In genomic region chr7:148261996-148262688, GRCh38 we compare ENCODE assay signal across 9 cellular contexts.
A peak's percentile ranks its signal among the peaks of the same experiment; 100 is the strongest.
DNase-seq lines count a peak whose midpoint lies in the region; ATAC-seq and TF ChIP-seq lines count a peak whose summit lies in the region.
"Had no signal": no experiment of that assay in that cellular context is flagged by ENCODE, and none has a peak within 500 bp of the region (broad histone marks: within the 10 kb centered on the region; RNA-seq: fewer than 3 reads in every experiment).

No MANE protein-coding gene starts in this region.

- no peak for TF ChIP-seq CTCF in Loucy (conservative IDR thresholded peaks at IDR 0.05; ENCODE audit: low read length)
- no peak for TF ChIP-seq CTCF in glutamatergic neuron (IDR thresholded peaks at IDR 0.05; ENCODE audit: partially characterized antibody, unreplicated experiment)

- H3K9me3 ChIP-seq in Loucy (ENCODE audit: insufficient read depth, low read depth, low read length), result no peaks in the 10 kb centered on the region

- no peaks in the 10 kb centered on the region for H3K79me2 ChIP-seq in Loucy (ENCODE audit: insufficient read depth, low read length)

- no peaks in the 10 kb centered on the region for H3K4me1 ChIP-seq in Loucy (ENCODE audit: insufficient read depth, low read length, poor library complexity, severe bottlenecking)

- H3K27me3 ChIP-seq in Loucy (ENCODE audit: insufficient read depth, low read length, poor library complexity, severe bottlenecking), result no peaks in the 10 kb centered on the region

- POLR2A ChIA-PET in HEK293T (lab: Yijun Ruan, JAX), result interaction anchor here (0.6 kb wide), 1 partner anchor 224 kb away, joined by 3 read pairs; no protein-coding TSS in a partner anchor

- ATAC-seq in GM19395 (IDR thresholded peaks at IDR 0.05; ENCODE audit: unreplicated experiment), result peak; percentile 7
- peak; percentile 50 for ATAC-seq in sciatic nerve
- no peak for ATAC-seq in HG02852 (IDR thresholded peaks at IDR 0.05; ENCODE audit: unreplicated experiment)

- H3K4me3 Mint-ChIP-seq in glutamatergic neuron (ENCODE audit: unreplicated experiment), result peak overlapping the region; percentile 73

- H3K9me3 Mint-ChIP-seq in glutamatergic neuron (ENCODE audit: unreplicated experiment), result peaks cover 7% of the 10 kb centered on the region
- H3K9me3 Mint-ChIP-seq: IgD-negative memory B cell had no signal

- intact Hi-C loops in sciatic nerve (cut with DNase I), result no loop called here

- H3K36me3 Mint-ChIP-seq in glutamatergic neuron (ENCODE audit: unreplicated experiment), result peaks cover 6% of the 10 kb centered on the region
- H3K36me3 Mint-ChIP-seq: IgD-negative memory B cell had no signal

- H3K4me2 ChIP-seq in Loucy (ENCODE audit: low read depth, low read length, poor library complexity, severe bottlenecking), result no peak overlapping the region

- no peak overlapping the region for H3K4me3 ChIP-seq in Loucy (ENCODE audit: low read length, poor library complexity, severe bottlenecking)

- CTCF ChIA-PET in HEK293T (lab: Yijun Ruan, JAX), result interaction anchor here (0.5 to 4.7 kb wide), 15 partner anchors 9 to 1044 kb away, joined by 3 to 39 read pairs (median 3); no protein-coding TSS in a partner anchor

- no peaks in the 10 kb centered on the region for H3K36me3 ChIP-seq in Loucy (ENCODE audit: insufficient read depth, low read length)

- no peaks in the 10 kb centered on the region for H3F3A ChIP-seq in Loucy (ENCODE audit: low read depth)

- no peaks in the 10 kb centered on the region for H3K9me2 ChIP-seq in Loucy (replicated peaks; ENCODE audit: low read depth, low read length)

- H3K27ac Mint-ChIP-seq in glutamatergic neuron (ENCODE audit: unreplicated experiment), result peak overlapping the region; percentile 74

- 0 out of 2 replicates have a peak overlapping the region, but pooled peaks have one; percentile 63 for H2AFZ ChIP-seq in Loucy (ENCODE audit: low read length)

- DNase-seq in glutamatergic neuron (no peak), sciatic nerve (ENCODE audit: low spot score) (no peak), NCI-H446 treated with DMSO at 0.1 percent for 48 hours (lab: John Stamatoyannopoulos, UW) (no peak), HEK293T (ENCODE audit: extremely low spot score) (no peak)
- DNase-seq: cortex of kidney had no signal

- peaks cover 27% of the 10 kb centered on the region for H3K4me1 Mint-ChIP-seq in glutamatergic neuron (ENCODE audit: low read depth, unreplicated experiment)

- no peak overlapping the region for H3K9ac ChIP-seq in Loucy (ENCODE audit: low read depth, low read length, poor library complexity, severe bottlenecking)

- no peaks in the 10 kb centered on the region for H4K20me1 ChIP-seq in Loucy (ENCODE audit: insufficient read depth, low read length, poor library complexity, severe bottlenecking)

- H3K27me3 Mint-ChIP-seq in glutamatergic neuron (ENCODE audit: unreplicated experiment), result peaks cover under 1% of the 10 kb centered on the region
- H3K27me3 Mint-ChIP-seq: IgD-negative memory B cell had no signal

TF ChIP-seq in HEK293T, 16 proteins besides CTCF, POLR2A, EP300 and RAD21:
- TF ChIP-seq ELF4 (IDR thresholded peaks at IDR 0.05), result no peak
- no peak for TF ChIP-seq BHLHE40 (IDR thresholded peaks at IDR 0.05; ENCODE audit: borderline replicate concordance)
- no peak for TF ChIP-seq TARDBP (IDR thresholded peaks at IDR 0.05)
- TF ChIP-seq LEF1 (IDR thresholded peaks at IDR 0.05; ENCODE audit: borderline replicate concordance), result no peak
- TF ChIP-seq SP1 (IDR thresholded peaks at IDR 0.05), result no peak
- no peak for TF ChIP-seq HDGF (IDR thresholded peaks at IDR 0.05; ENCODE audit: borderline replicate concordance)
- no peak for TF ChIP-seq ARNT (IDR thresholded peaks at IDR 0.05)
- TF ChIP-seq ZNF384 (IDR thresholded peaks at IDR 0.05), result no peak
- TF ChIP-seq CTBP1 (IDR thresholded peaks at IDR 0.05; ENCODE audit: borderline replicate concordance), result no peak
- no peak for TF ChIP-seq SUZ12 (IDR thresholded peaks at IDR 0.05)
- TF ChIP-seq L3MBTL2 (conservative IDR thresholded peaks at IDR 0.05), result no peak
- no peak for TF ChIP-seq FOXM1 (IDR thresholded peaks at IDR 0.05; ENCODE audit: borderline replicate concordance)
- no peak for TF ChIP-seq FOXK2 (IDR thresholded peaks at IDR 0.05)
- no peak for TF ChIP-seq FOXA1 (IDR thresholded peaks at IDR 0.05)
- TF ChIP-seq PKNOX1 (IDR thresholded peaks at IDR 0.05), result no peak
- no peak for TF ChIP-seq NFRKB (IDR thresholded peaks at IDR 0.05)
